Comparison of ENCODE assay signal across 2 cellular contexts in the genomic region with DNA sequence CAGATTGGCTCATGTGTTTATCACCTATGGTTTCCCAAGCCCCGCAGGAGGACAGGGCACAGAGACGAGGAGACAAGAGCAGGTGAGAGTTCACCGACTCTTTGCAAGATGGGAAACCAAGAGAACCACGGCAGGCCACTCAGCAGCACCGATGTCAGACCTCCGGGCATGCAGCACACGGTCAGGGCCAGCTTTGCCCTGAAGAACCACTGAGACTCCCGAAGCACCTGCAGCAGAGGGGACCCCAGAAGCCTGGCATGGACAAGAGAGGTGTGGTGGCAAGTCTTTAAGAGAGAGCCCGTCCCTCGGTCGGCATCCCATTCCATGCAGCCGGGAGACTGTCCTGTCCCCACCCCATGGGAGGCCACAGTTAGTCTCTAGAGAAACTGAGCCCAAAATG.
TF ChIP-seq lines count a peak whose summit lies in the region.

No MANE protein-coding gene starts in this region.

TF ChIP-seq in SK-N-SH, 30 proteins besides CTCF, POLR2A, EP300 and RAD21 (continued from another document):
- TF ChIP-seq, protein P1, sequence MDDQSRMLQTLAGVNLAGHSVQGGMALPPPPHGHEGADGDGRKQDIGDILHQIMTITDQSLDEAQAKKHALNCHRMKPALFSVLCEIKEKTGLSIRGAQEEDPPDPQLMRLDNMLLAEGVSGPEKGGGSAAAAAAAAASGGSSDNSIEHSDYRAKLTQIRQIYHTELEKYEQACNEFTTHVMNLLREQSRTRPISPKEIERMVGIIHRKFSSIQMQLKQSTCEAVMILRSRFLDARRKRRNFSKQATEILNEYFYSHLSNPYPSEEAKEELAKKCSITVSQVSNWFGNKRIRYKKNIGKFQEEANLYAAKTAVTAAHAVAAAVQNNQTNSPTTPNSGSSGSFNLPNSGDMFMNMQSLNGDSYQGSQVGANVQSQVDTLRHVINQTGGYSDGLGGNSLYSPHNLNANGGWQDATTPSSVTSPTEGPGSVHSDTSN (IDR thresholded peaks at IDR 0.05): no peak

TF ChIP-seq in HEK293T, 16 proteins besides CTCF, POLR2A, EP300 and RAD21 (continued from another document):
- TF ChIP-seq SUZ12 (IDR thresholded peaks at IDR 0.05) (no peak), FOXM1 (IDR thresholded peaks at IDR 0.05; ENCODE audit: borderline replicate concordance) (no peak), CTBP1 (IDR thresholded peaks at IDR 0.05; ENCODE audit: borderline replicate concordance) (no peak), ZNF384 (IDR thresholded peaks at IDR 0.05) (no peak)
